In genomic region chr21:45909238-45909785, GRCh38 we compare ENCODE assay signal across 16 cellular contexts.
DNase-seq lines count a peak whose midpoint lies in the region; ATAC-seq, FAIRE-seq and TF ChIP-seq lines count a peak whose summit lies in the region.
"Had no signal": no experiment of that assay in that cellular context is flagged by ENCODE, and none has a peak within 500 bp of the region (broad histone marks: within the 10 kb centered on the region; RNA-seq: fewer than 3 reads in every experiment).

No MANE protein-coding gene starts in this region.

- H3K4me3 Mint-ChIP-seq in astrocyte (ENCODE audit: unreplicated experiment) (no peak overlapping the region), MCF 10A (ENCODE audit: unreplicated experiment) (no peak overlapping the region)
- H3K4me3 Mint-ChIP-seq: B cell; CD4-positive, alpha-beta T cell; GM23338 had no signal

- TF ChIP-seq EP300 in HepG2 (IDR thresholded peaks at IDR 0.05; ENCODE audit: low read depth in 2 of 2, low read length in 2 of 2), result no peak
- TF ChIP-seq EP300 in HepG2 (CRISPR knock-in tag; IDR thresholded peaks at IDR 0.05; ENCODE audit: borderline replicate concordance), result no peak

- CTCF ChIA-PET in HepG2 (lab: Yijun Ruan, JAX; ENCODE audit: low intra/inter-chr PET ratio, low total read pairs) (no interaction called here), MCF 10A (lab: Yijun Ruan, JAX) (no interaction called here)

- H3K27me3 Mint-ChIP-seq in astrocyte (ENCODE audit: low read depth, unreplicated experiment), result peaks cover 42% of the 10 kb centered on the region
- H3K27me3 Mint-ChIP-seq in MCF 10A (ENCODE audit: insufficient read depth, unreplicated experiment), result peaks cover 21% of the 10 kb centered on the region
- H3K27me3 Mint-ChIP-seq: B cell; CD4-positive, alpha-beta T cell had no signal

- H3K79me2 ChIP-seq in HepG2 (ENCODE audit: insufficient read depth, low read length), result no peaks in the 10 kb centered on the region
- H3K79me2 ChIP-seq in astrocyte (ENCODE audit: insufficient read depth, low read length), result no peaks in the 10 kb centered on the region

- H3K27ac ChIP-seq in right lobe of liver (no peak overlapping the region), HepG2 (ENCODE audit: extremely low read length, insufficient read depth, low read length) (no peak overlapping the region), astrocyte (ENCODE audit: low read depth, low read length) (no peak overlapping the region), lower lobe of right lung (no peak overlapping the region)

- POLR2A ChIA-PET in HepG2 (lab: Yijun Ruan, JAX), result interaction anchor here (0.6 kb wide), 1 partner anchor 234 kb away, joined by 4 read pairs; no protein-coding TSS in a partner anchor
- POLR2A ChIA-PET in MCF 10A (lab: Yijun Ruan, JAX), result no interaction called here

- H3K9me3 Mint-ChIP-seq in astrocyte (ENCODE audit: unreplicated experiment), result peaks cover 2% of the 10 kb centered on the region
- H3K9me3 Mint-ChIP-seq in MCF 10A (ENCODE audit: unreplicated experiment), result no peaks in the 10 kb centered on the region
- H3K9me3 Mint-ChIP-seq: CD4-positive, alpha-beta T cell; GM23338 had no signal

- H3K27ac Mint-ChIP-seq in astrocyte (ENCODE audit: unreplicated experiment) (peak overlapping the region; percentile 69), MCF 10A (ENCODE audit: low read depth, unreplicated experiment) (no peak overlapping the region)
- H3K27ac Mint-ChIP-seq: B cell; CD4-positive, alpha-beta T cell; GM23338 had no signal

- TF ChIP-seq POLR2A in right lobe of liver (IDR thresholded peaks at IDR 0.05), result no peak
- no peak for TF ChIP-seq POLR2A in HepG2 (IDR thresholded peaks at IDR 0.05; ENCODE audit: insufficient read depth in 1 of 2, low read depth in 2 of 2, low read length in 2 of 2)

- intact Hi-C loops in right lobe of liver (cut with DNase I), result no loop called here
- intact Hi-C loops in HepG2 (cut with micrococcal nuclease; ENCODE audit: unreplicated experiment), result no loop called here
- intact Hi-C loops in lower lobe of right lung (cut with DNase I), result no loop called here
- intact Hi-C loops in MCF 10A (cut with micrococcal nuclease), result no loop called here

- no peak for TF ChIP-seq RAD21 in HepG2 (CRISPR knock-in tag; IDR thresholded peaks at IDR 0.05)

- H3K36me3 ChIP-seq in right lobe of liver (no peaks in the 10 kb centered on the region), HepG2 (replicated peaks in 1 of 2; ENCODE audit: control insufficient read depth in 1 of 2, insufficient read depth in 2 of 2, low read length in 2 of 2) (no peaks in the 10 kb centered on the region), astrocyte (ENCODE audit: insufficient read depth, low read length) (no peaks in the 10 kb centered on the region), lower lobe of right lung (no peaks in the 10 kb centered on the region)

- H3K36me3 Mint-ChIP-seq in astrocyte (ENCODE audit: low read depth, unreplicated experiment) (no peaks in the 10 kb centered on the region), MCF 10A (ENCODE audit: insufficient read depth, unreplicated experiment) (peaks cover 6% of the 10 kb centered on the region)

- peak in 2 of 3 donors; percentile 14 to 45 for DNase-seq in right lobe of liver
- no peak for DNase-seq in HepG2 (ENCODE audit: low spot score)
- DNase-seq in astrocyte (ENCODE audit: low read depth), result no peak
- peak; percentile 30 for DNase-seq in lower lobe of right lung
- no peak for DNase-seq in epidermal melanocyte (ENCODE audit: insufficient read length, low spot score)
- DNase-seq in MCF 10A (ENCODE audit: unreplicated experiment), result no peak
- DNase-seq: C1 segment of cervical spinal cord; Calu3; CD4-positive, alpha-beta T cell; DMS 273 treated with DMSO at 0.1 percent for 48 hours; H7 had no signal

- H3K4me1 Mint-ChIP-seq in astrocyte (ENCODE audit: low read depth, unreplicated experiment) (no peaks in the 10 kb centered on the region), MCF 10A (ENCODE audit: insufficient read depth, unreplicated experiment) (peaks cover 5% of the 10 kb centered on the region)
- H3K4me1 Mint-ChIP-seq: B cell, GM23338 had no signal

- H3K9ac ChIP-seq in HepG2 (ENCODE audit: insufficient read depth, low read depth, low read length) (no peak overlapping the region), astrocyte (ENCODE audit: low read length) (no peak overlapping the region)

- H3K4me3 ChIP-seq in right lobe of liver (no peak overlapping the region), HepG2 (replicated peaks in 1 of 3; ENCODE audit: insufficient read depth in 1 of 3, low read depth in 2 of 3, low read length in 3 of 3) (no peak overlapping the region), astrocyte (ENCODE audit: insufficient read depth, low read depth, low read length) (no peak overlapping the region), lower lobe of right lung (no peak overlapping the region)
- H3K4me3 ChIP-seq: GM12878, GM23338 had no signal

- WGBS in right lobe of liver (ENCODE audit: insufficient coverage, low coverage, low lambda C conversion rate, missing lambda C conversion rate), result no CpG with 5 or more reads among the region's 14 CpGs
- 36% methylated on average over 4 of the region's 14 CpGs for WGBS in HepG2 (ENCODE audit: low lambda C conversion rate)

- TF ChIP-seq CTCF in right lobe of liver (IDR thresholded peaks at IDR 0.05), result no peak
- TF ChIP-seq CTCF in HepG2 (CRISPR knock-in tag; IDR thresholded peaks at IDR 0.05), result no peak
- no peak for TF ChIP-seq CTCF in astrocyte (IDR thresholded peaks at IDR 0.05; ENCODE audit: insufficient read depth, low read depth, low read length)
- no peak for TF ChIP-seq CTCF in lower lobe of right lung (IDR thresholded peaks at IDR 0.05)
- TF ChIP-seq CTCF in MCF 10A (IDR thresholded peaks at IDR 0.05; ENCODE audit: unreplicated experiment), result no peak

- BruUV-seq in HepG2 (replicated peaks; lab: Mats Ljungman, UMichigan) (no TSS peak), MCF 10A (replicated peaks; lab: Mats Ljungman, UMichigan) (no TSS peak)

- H3K4me2 ChIP-seq in HepG2 (ENCODE audit: low read depth, low read length) (no peak overlapping the region), astrocyte (ENCODE audit: low read length) (no peak overlapping the region)
- H3K4me2 ChIP-seq: GM23338 had no signal

- no peak for ATAC-seq in right lobe of liver
- no peak for ATAC-seq in HepG2
- no peak for ATAC-seq in lower lobe of right lung
- no peak for ATAC-seq in GM21528 (IDR thresholded peaks at IDR 0.05; ENCODE audit: low FRiP score, unreplicated experiment)
- ATAC-seq: GM12878, GM23338 had no signal

- no peaks in the 10 kb centered on the region for H4K20me1 ChIP-seq in HepG2 (ENCODE audit: insufficient read depth, low read length)
- H4K20me1 ChIP-seq in astrocyte (ENCODE audit: insufficient read depth, low read length), result no peaks in the 10 kb centered on the region

- in situ Hi-C loops in HepG2 (cut with HindIII; ENCODE audit: extremely low pct_ligation_motif_present, low pct_unique_long_range_greater_than_20kb), result no loop called here

- FAIRE-seq in HepG2 (lab: Jason Lieb, UNC) (no peak), astrocyte (lab: Jason Lieb, UNC) (no peak)
- FAIRE-seq: GM12878, GM18507 had no signal

- H3K27me3 ChIP-seq in right lobe of liver (no peaks in the 10 kb centered on the region), HepG2 (ENCODE audit: control insufficient read depth in 1 of 2, insufficient read depth in 2 of 2, low read length in 2 of 2) (peaks cover 3 to 54% of the 10 kb centered on the region in 2 experiments; a peak in 4 of 5 replicates), astrocyte (ENCODE audit: insufficient read depth, low read length) (no peaks in the 10 kb centered on the region), lower lobe of right lung (ENCODE audit: low read depth) (no peaks in the 10 kb centered on the region)

- H3K9me3 ChIP-seq in right lobe of liver (no peaks in the 10 kb centered on the region), HepG2 (ENCODE audit: low read length) (no peaks in the 10 kb centered on the region), astrocyte (ENCODE audit: insufficient read depth, low read depth, low read length) (no peaks in the 10 kb centered on the region), lower lobe of right lung (no peaks in the 10 kb centered on the region)

- H2AFZ ChIP-seq in HepG2 (ENCODE audit: low read length), result no peak overlapping the region
- H2AFZ ChIP-seq in astrocyte (ENCODE audit: low read depth, low read length), result no peak overlapping the region
- H2AFZ ChIP-seq: GM23338 had no signal

- H3K4me1 ChIP-seq in right lobe of liver, result no peaks in the 10 kb centered on the region
- no peaks in the 10 kb centered on the region for H3K4me1 ChIP-seq in HepG2 (ENCODE audit: insufficient read depth, low read length)
- peaks cover 2% of the 10 kb centered on the region for H3K4me1 ChIP-seq in astrocyte (ENCODE audit: insufficient read depth, low read length)
- no peaks in the 10 kb centered on the region for H3K4me1 ChIP-seq in lower lobe of right lung

TF ChIP-seq in HepG2, 621 proteins besides CTCF, POLR2A, EP300 and RAD21:
- no peak for TF ChIP-seq MAFF (IDR thresholded peaks at IDR 0.05; ENCODE audit: low read depth, low read length)
- TF ChIP-seq KDM6A (CRISPR knock-in tag; IDR thresholded peaks at IDR 0.05; ENCODE audit: low read depth), result no peak
- TF ChIP-seq, protein P1, sequence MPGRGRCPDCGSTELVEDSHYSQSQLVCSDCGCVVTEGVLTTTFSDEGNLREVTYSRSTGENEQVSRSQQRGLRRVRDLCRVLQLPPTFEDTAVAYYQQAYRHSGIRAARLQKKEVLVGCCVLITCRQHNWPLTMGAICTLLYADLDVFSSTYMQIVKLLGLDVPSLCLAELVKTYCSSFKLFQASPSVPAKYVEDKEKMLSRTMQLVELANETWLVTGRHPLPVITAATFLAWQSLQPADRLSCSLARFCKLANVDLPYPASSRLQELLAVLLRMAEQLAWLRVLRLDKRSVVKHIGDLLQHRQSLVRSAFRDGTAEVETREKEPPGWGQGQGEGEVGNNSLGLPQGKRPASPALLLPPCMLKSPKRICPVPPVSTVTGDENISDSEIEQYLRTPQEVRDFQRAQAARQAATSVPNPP (CRISPR knock-in tag; IDR thresholded peaks at IDR 0.05), result no peak
- TF ChIP-seq, protein P2, sequence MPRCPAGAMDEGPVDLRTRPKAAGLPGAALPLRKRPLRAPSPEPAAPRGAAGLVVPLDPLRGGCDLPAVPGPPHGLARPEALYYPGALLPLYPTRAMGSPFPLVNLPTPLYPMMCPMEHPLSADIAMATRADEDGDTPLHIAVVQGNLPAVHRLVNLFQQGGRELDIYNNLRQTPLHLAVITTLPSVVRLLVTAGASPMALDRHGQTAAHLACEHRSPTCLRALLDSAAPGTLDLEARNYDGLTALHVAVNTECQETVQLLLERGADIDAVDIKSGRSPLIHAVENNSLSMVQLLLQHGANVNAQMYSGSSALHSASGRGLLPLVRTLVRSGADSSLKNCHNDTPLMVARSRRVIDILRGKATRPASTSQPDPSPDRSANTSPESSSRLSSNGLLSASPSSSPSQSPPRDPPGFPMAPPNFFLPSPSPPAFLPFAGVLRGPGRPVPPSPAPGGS (CRISPR knock-in tag; IDR thresholded peaks at IDR 0.05), result no peak
- TF ChIP-seq ZNF737 (CRISPR knock-in tag; IDR thresholded peaks at IDR 0.05; ENCODE audit: borderline replicate concordance), result no peak
- no peak for TF ChIP-seq AGO1 (IDR thresholded peaks at IDR 0.05; ENCODE audit: low read depth, low read length, poor library complexity, severe bottlenecking)
- TF ChIP-seq ZNF652 (CRISPR knock-in tag; IDR thresholded peaks at IDR 0.05; ENCODE audit: borderline replicate concordance, low read depth), result no peak

Comparison
In these comparisons a context has a peak if more than half of its experiments do, and no peak if none do; other contexts are left out.
1. DNase-seq: peak in right lobe of liver (2 of 3) and lower lobe of right lung (single experiment); none in HepG2 (single experiment), astrocyte (single experiment), epidermal melanocyte (single experiment) and MCF 10A (single experiment).